3 cellular contexts compared by ENCODE assay signal in the genomic region with DNA sequence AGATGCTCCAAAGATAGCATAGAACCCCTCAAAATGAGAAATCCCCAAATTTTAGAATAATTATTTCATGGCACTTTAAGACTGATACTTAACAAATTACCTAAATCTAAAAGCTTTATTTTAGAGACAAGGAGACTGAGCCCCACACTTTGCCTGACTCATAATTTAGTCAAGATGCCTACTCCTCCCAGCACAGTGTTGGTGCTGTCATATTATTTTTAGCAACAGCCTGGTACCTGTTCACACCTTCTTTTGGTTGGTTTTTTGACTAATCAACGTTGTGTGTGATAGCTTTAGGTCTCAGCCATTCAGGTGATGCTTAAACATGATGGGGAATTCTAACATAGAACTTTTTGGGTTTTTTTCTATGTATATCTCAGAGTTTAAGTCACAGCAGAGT.
"Had no signal": no experiment of that assay in that cellular context is flagged by ENCODE, and none has a peak within 500 bp of the region (broad histone marks: within the 10 kb centered on the region; RNA-seq: fewer than 3 reads in every experiment).

No MANE protein-coding gene starts in this region.

- ATAC-seq: GM12878 had no signal

- DNase-seq: GDM1, GF-D8 had no signal
